Comparison of ENCODE assay signal across 17 cellular contexts in the genomic region with DNA sequence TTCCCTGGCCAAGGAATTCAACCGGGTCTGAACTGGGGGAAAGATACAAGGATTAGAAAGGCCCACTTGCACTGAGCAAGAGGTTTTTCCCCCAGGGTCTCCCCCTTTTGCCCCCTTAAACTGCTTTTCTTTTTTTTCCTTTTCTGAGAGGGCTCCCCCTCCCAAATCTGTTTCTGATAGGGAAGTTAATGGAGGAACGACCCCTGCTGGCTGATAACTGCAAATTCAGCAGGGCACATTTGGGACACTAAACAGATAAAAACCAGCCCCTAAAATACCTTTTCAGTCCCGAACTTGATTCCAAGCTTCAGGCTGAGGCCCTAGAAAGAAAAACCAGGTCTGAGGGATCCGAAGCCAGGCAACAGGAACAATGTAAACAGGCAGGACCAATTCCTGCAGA.
DNase-seq lines count a peak whose midpoint lies in the region; ATAC-seq and TF ChIP-seq lines count a peak whose summit lies in the region.
"Had no signal": no experiment of that assay in that cellular context is flagged by ENCODE, and none has a peak within 500 bp of the region (broad histone marks: within the 10 kb centered on the region; RNA-seq: fewer than 3 reads in every experiment).

No MANE protein-coding gene starts in this region.

- H3K27ac ChIP-seq in SK-N-SH (ENCODE audit: low read depth in 2 of 2, low read length in 1 of 2) (no peak overlapping the region), MM.1S (ENCODE audit: low read length) (no peak overlapping the region), brain microvascular endothelial cell (no peak overlapping the region)
- H3K27ac ChIP-seq: SJSA1 had no signal

- 4% methylated on average over 4 of the region's 4 CpGs for WGBS in SK-N-SH (ENCODE audit: low lambda C conversion rate)

- H3K9me3 ChIP-seq in SK-N-SH: no peaks in the 10 kb centered on the region
- H3K9me3 ChIP-seq in MM.1S (replicated peaks; ENCODE audit: insufficient read depth, low read length): no peaks in the 10 kb centered on the region
- H3K9me3 ChIP-seq: SJSA1 had no signal

- H3K4me1 ChIP-seq in SK-N-SH (ENCODE audit: control insufficient read depth in 1 of 2, insufficient read depth in 2 of 2, low read depth in 1 of 2, low read length in 1 of 2): no peaks in the 10 kb centered on the region
- no peaks in the 10 kb centered on the region for H3K4me1 ChIP-seq in MM.1S (ENCODE audit: low read length)
- H3K4me1 ChIP-seq: SJSA1 had no signal

- H3K36me3 ChIP-seq in SK-N-SH (replicated peaks in 1 of 2; ENCODE audit: control insufficient read depth in 1 of 2, insufficient read depth in 2 of 2, low read length in 1 of 2) (no peaks in the 10 kb centered on the region), MM.1S (replicated peaks; ENCODE audit: insufficient read depth, low read length) (no peaks in the 10 kb centered on the region), brain microvascular endothelial cell (replicated peaks) (no peaks in the 10 kb centered on the region)
- H3K36me3 ChIP-seq: SJSA1 had no signal

- no peak overlapping the region for H2AFZ ChIP-seq in SK-N-SH (ENCODE audit: low read depth)
- H2AFZ ChIP-seq in MM.1S (ENCODE audit: low read length): no peak overlapping the region

- TF ChIP-seq CTCF in SK-N-SH (IDR thresholded peaks at IDR 0.05) (peak; percentile 57), MM.1S (IDR thresholded peaks at IDR 0.05; ENCODE audit: low read length) (peak; percentile 54), brain microvascular endothelial cell (IDR thresholded peaks at IDR 0.05; ENCODE audit: low read depth, low read length, missing control alignments) (peak; percentile 26)

- peak; percentile 21; the same call in 1 of the 2 replicates for TF ChIP-seq RAD21 in SK-N-SH (IDR thresholded peaks at IDR 0.05; ENCODE audit: low read length)

- H3K9me2 ChIP-seq in SK-N-SH (no peaks in the 10 kb centered on the region), MM.1S (replicated peaks; ENCODE audit: insufficient read depth, low read length) (no peaks in the 10 kb centered on the region)

- H3K27me3 ChIP-seq in SK-N-SH (ENCODE audit: insufficient read depth) (no peaks in the 10 kb centered on the region), MM.1S (replicated peaks; ENCODE audit: insufficient read depth, low read length) (no peaks in the 10 kb centered on the region), brain microvascular endothelial cell (replicated peaks) (no peaks in the 10 kb centered on the region)
- H3K27me3 ChIP-seq: SJSA1 had no signal

- POLR2A ChIA-PET in SK-N-SH (lab: Yijun Ruan, JAX): no interaction called here

- no peaks in the 10 kb centered on the region for H4K20me1 ChIP-seq in SK-N-SH (ENCODE audit: insufficient read depth)
- H4K20me1 ChIP-seq in MM.1S (ENCODE audit: insufficient read depth, low read length): no peaks in the 10 kb centered on the region

- DNase-seq in SK-N-SH: peak; percentile 6
- no peak for DNase-seq in MM.1S
- DNase-seq in brain microvascular endothelial cell: no peak
- no peak for DNase-seq in C1 segment of cervical spinal cord (lab: John Stamatoyannopoulos, UW)
- no peak for DNase-seq in stimulated activated naive CD4-positive, alpha-beta T cell treated with Interleukin-2 at 50 U/mL for 16 hours (lab: John Stamatoyannopoulos, UW)
- DNase-seq in NCI-H524 treated with DMSO at 0.1 percent for 48 hours (lab: John Stamatoyannopoulos, UW): no peak
- DNase-seq: activated CD4-positive, CD25-positive, alpha-beta regulatory T cell treated with anti-CD3 and anti-CD28 coated beads, Interleukin-2, amount 50 U/mL, for 72 hours; activated T-cell treated with anti-CD3 and anti-CD28 coated beads, Interleukin-2, amount 50 U/mL, for 4 hours; aorta; effector memory CD8-positive, alpha-beta T cell; NCI-H1105; NCI-H446; stimulated activated CD4-positive, alpha-beta T cell treated with anti-CD3 and anti-CD28 coated beads, Interleukin-15, amount 100 ng/mL, for 24 hours; trophoblast cell had no signal

- H3K9ac ChIP-seq in SK-N-SH: no peak overlapping the region
- H3K9ac ChIP-seq in MM.1S (ENCODE audit: low read length): no peak overlapping the region

- H3K79me2 ChIP-seq in SK-N-SH (ENCODE audit: insufficient read depth) (no peaks in the 10 kb centered on the region), MM.1S (ENCODE audit: low read length) (no peaks in the 10 kb centered on the region)

- no peak for ATAC-seq in SK-N-SH treated with all-trans-retinoic acid at 6 μM for 48 hours
- ATAC-seq in HG03442 (IDR thresholded peaks at IDR 0.05; ENCODE audit: unreplicated experiment): no peak
- ATAC-seq: activated T-cell treated with anti-CD3 and anti-CD28 coated beads, Interleukin-2, amount 50 U/mL, for 4 hours; effector memory CD8-positive, alpha-beta T cell had no signal

- in situ Hi-C loops in brain microvascular endothelial cell (cut with HindIII; ENCODE audit: low pct_ligation_motif_present, low sequenced_read_pairs): no loop called here

- H3K4me3 ChIP-seq in SK-N-SH (ENCODE audit: low read depth in 2 of 2, low read length in 1 of 2) (no peak overlapping the region), MM.1S (ENCODE audit: low read length) (no peak overlapping the region), brain microvascular endothelial cell (ENCODE audit: low read depth, low read length) (no peak overlapping the region)
- H3K4me3 ChIP-seq: SJSA1 had no signal

- H3K4me2 ChIP-seq in SK-N-SH (no peak overlapping the region), MM.1S (ENCODE audit: low read depth, low read length) (no peak overlapping the region)

- CTCF ChIA-PET in SK-N-SH (lab: Yijun Ruan, JAX): interaction anchor here (0.6 to 1.3 kb wide), 3 partner anchors 30 to 1669 kb away, joined by 3 read pairs; no protein-coding TSS in a partner anchor

- no peaks in the 10 kb centered on the region for H3F3A ChIP-seq in SK-N-SH (replicated peaks; ENCODE audit: insufficient read depth)
- no peaks in the 10 kb centered on the region for H3F3A ChIP-seq in MM.1S (ENCODE audit: insufficient read depth, low read length)

- TF ChIP-seq EP300 in SK-N-SH (IDR thresholded peaks at IDR 0.05; ENCODE audit: borderline replicate concordance in 1 of 2, low read depth in 1 of 2, low read length in 1 of 2): no peak

TF ChIP-seq in SK-N-SH, 30 proteins besides CTCF, POLR2A, EP300 and RAD21:
- TF ChIP-seq GABPA (IDR thresholded peaks at IDR 0.05; ENCODE audit: low read depth) (no peak), YY1 (IDR thresholded peaks at IDR 0.05; ENCODE audit: low read depth) (no peak), FOXJ3 (CRISPR knock-in tag; IDR thresholded peaks at IDR 0.05) (no peak), RFX5 (IDR thresholded peaks at IDR 0.05; ENCODE audit: low read length) (no peak), SIN3A (IDR thresholded peaks at IDR 0.05; ENCODE audit: borderline replicate concordance, low read depth, low read length) (no peak)
- TF ChIP-seq, protein P1, sequence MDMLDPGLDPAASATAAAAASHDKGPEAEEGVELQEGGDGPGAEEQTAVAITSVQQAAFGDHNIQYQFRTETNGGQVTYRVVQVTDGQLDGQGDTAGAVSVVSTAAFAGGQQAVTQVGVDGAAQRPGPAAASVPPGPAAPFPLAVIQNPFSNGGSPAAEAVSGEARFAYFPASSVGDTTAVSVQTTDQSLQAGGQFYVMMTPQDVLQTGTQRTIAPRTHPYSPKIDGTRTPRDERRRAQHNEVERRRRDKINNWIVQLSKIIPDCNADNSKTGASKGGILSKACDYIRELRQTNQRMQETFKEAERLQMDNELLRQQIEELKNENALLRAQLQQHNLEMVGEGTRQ (IDR thresholded peaks at IDR 0.05; ENCODE audit: borderline replicate concordance, low read depth, low read length): no peak

TF ChIP-seq in SK-N-SH treated with all-trans-retinoic acid at 6 μM for 48 hours, 23 proteins besides CTCF, POLR2A, EP300 and RAD21 (continues in another document):
- TF ChIP-seq TCF4 (CRISPR knock-in tag; IDR thresholded peaks at IDR 0.05; ENCODE audit: borderline replicate concordance) (no peak), ISL1 (CRISPR knock-in tag; IDR thresholded peaks at IDR 0.05) (no peak), CSRNP3 (CRISPR knock-in tag; IDR thresholded peaks at IDR 0.05) (no peak), BACH2 (CRISPR knock-in tag; IDR thresholded peaks at IDR 0.05; ENCODE audit: borderline replicate concordance) (no peak), POU6F1 (CRISPR knock-in tag; IDR thresholded peaks at IDR 0.05; ENCODE audit: borderline replicate concordance, low read depth) (no peak), RARB (CRISPR knock-in tag; IDR thresholded peaks at IDR 0.05) (no peak), TOX (CRISPR knock-in tag; IDR thresholded peaks at IDR 0.05; ENCODE audit: borderline replicate concordance) (no peak)
